ENCODE assay signal across 1 cellular context in the genomic region with DNA sequence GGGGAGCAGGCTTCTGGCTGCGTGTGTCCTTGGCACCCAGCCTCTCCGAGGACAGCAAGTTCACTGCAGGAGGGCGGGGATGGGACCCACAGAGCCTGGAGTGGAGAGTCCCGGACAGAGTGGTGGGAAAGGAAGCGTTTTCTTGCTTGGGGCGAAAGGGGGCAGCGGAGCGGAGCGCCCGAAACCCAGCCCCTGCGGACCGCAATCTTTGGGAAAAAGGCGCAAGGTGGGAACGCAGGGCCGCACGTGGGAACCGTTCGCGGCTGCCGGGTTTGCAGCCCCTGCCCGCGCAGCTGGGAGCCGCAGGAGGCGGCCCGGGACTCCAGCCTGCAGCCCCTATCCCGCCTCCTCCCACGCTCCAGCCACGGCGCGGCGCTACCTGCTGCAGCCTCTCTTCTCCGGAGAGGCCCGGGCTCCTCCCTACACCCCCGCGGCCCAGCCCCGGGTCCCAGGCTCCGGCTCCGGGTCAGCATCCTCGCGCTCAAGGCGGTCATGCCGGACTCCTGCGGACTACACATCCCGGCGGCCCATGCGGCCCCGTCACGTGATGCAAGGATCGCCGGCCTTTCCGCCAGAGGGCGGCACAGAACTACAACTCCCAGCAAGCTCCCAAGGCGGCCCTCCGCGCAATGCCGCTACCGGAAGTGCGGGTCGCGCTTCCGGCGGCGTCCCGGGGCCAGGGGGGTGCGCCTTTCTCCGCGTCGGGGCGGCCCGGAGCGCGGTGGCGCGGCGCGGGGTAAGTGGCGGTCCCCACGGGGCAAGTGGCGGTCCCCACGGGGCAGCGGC.
A peak's percentile ranks its signal among the peaks of the same experiment; 100 is the strongest.
TF ChIP-seq lines count a peak whose summit lies in the region.

A gene (minus strand): TSS at position 505 of the 786 bp plus-strand sequence. CDS start 11 bp downstream, at position 494.
A gene (plus strand): TSS at position 656 of the 786 bp plus-strand sequence. CDS start 631 bp downstream, outside the sequence.

TF ChIP-seq in IMR-90, 13 proteins besides CTCF, POLR2A, EP300 and RAD21:
- TF ChIP-seq FOS (IDR thresholded peaks at IDR 0.05; ENCODE audit: low read depth, low read length), result peak; percentile 30; the same call in 1 of the 2 replicates
- no peak for TF ChIP-seq RFX5 (IDR thresholded peaks at IDR 0.05; ENCODE audit: low read depth, low read length)
- peak; percentile 67; the same call in 1 of the 2 replicates for TF ChIP-seq MAZ (IDR thresholded peaks at IDR 0.05; ENCODE audit: borderline replicate concordance, low read depth, low read length)
- peak; percentile 14; the same call in 1 of the 2 replicates for TF ChIP-seq MXI1 (IDR thresholded peaks at IDR 0.05; ENCODE audit: borderline replicate concordance, low read depth, low read length)
- TF ChIP-seq MAFK (IDR thresholded peaks at IDR 0.05; ENCODE audit: low read depth, low read length), result no peak
- TF ChIP-seq, protein P1, sequence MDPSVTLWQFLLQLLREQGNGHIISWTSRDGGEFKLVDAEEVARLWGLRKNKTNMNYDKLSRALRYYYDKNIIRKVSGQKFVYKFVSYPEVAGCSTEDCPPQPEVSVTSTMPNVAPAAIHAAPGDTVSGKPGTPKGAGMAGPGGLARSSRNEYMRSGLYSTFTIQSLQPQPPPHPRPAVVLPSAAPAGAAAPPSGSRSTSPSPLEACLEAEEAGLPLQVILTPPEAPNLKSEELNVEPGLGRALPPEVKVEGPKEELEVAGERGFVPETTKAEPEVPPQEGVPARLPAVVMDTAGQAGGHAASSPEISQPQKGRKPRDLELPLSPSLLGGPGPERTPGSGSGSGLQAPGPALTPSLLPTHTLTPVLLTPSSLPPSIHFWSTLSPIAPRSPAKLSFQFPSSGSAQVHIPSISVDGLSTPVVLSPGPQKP (IDR thresholded peaks at IDR 0.05; ENCODE audit: borderline replicate concordance, low read depth, low read length), result no peak
- TF ChIP-seq NFE2L2 (IDR thresholded peaks at IDR 0.05; ENCODE audit: low read depth, low read length), result no peak
- TF ChIP-seq SMC3 (IDR thresholded peaks at IDR 0.05; ENCODE audit: low read depth, low read length), result peak; percentile 6; the same call in 1 of the 2 replicates
- peak; percentile 61 for TF ChIP-seq BHLHE40 (IDR thresholded peaks at IDR 0.05; ENCODE audit: low read depth, low read length)
- no peak for TF ChIP-seq RCOR1 (IDR thresholded peaks at IDR 0.05; ENCODE audit: insufficient replicate concordance, low read length)
- TF ChIP-seq, protein P2, sequence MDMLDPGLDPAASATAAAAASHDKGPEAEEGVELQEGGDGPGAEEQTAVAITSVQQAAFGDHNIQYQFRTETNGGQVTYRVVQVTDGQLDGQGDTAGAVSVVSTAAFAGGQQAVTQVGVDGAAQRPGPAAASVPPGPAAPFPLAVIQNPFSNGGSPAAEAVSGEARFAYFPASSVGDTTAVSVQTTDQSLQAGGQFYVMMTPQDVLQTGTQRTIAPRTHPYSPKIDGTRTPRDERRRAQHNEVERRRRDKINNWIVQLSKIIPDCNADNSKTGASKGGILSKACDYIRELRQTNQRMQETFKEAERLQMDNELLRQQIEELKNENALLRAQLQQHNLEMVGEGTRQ (IDR thresholded peaks at IDR 0.05; ENCODE audit: low read depth, low read length), result peak; percentile 99
- no peak for TF ChIP-seq CHD1 (IDR thresholded peaks at IDR 0.05; ENCODE audit: low read depth, low read length)
- TF ChIP-seq CEBPB (IDR thresholded peaks at IDR 0.05; ENCODE audit: low read depth, low read length), result peak; percentile 30; the same call in 1 of the 2 replicates
